ENCODE assay signal across 29 cellular contexts in genomic region chr1:184404727-184405027, GRCh38.
"Had no signal": no experiment of that assay in that cellular context is flagged by ENCODE, and none has a peak within 500 bp of the region (broad histone marks: within the 10 kb centered on the region; RNA-seq: fewer than 3 reads in every experiment).

No MANE protein-coding gene starts in this region.

- H3K27ac ChIP-seq: ovary, sigmoid colon, thyroid gland had no signal

- ATAC-seq: activated T-cell treated with anti-CD3 and anti-CD28 coated beads, Interleukin-2, amount 50 U/mL, for 4 hours; activated T-helper 17 cell treated with anti-CD3 and anti-CD28 coated beads, Interleukin-2, amount 50 U/mL, for 72 hours; mucosa of descending colon; stimulated activated memory B cell treated with anti-CD40 and anti-IgM and Interleukin-4, amounts not matched to agents 10 μg/mL and 1 μg/mL and 100 μg/mL, for 72 hours; stimulated activated naive CD8-positive, alpha-beta T cell treated with anti-CD3 and anti-CD28 coated beads, Interleukin-15, amount 100 ng/mL, for 72 hours; T-helper 17 cell had no signal

- DNase-seq: activated CD4-positive, alpha-beta memory T cell treated with anti-CD3 and anti-CD28 coated beads, Interleukin-2, amount 10 ng/mL, durations not matched to agents 7 days and 5 days; activated CD4-positive, alpha-beta T cell treated with anti-CD3 and anti-CD28 coated beads for 1 hour; activated CD4-positive, alpha-beta T cell treated with anti-CD3 and anti-CD28 coated beads, Interleukin-2, amount 10 ng/mL, durations not matched to agents 7 days and 5 days; activated CD8-positive, alpha-beta memory T cell treated with anti-CD3 and anti-CD28 coated beads, Interleukin-2, amount 50 U/mL, for 48 hours; activated gamma-delta T cell treated with Interleukin-2 at 50 U/mL for 16 hours; activated naive CD4-positive, alpha-beta T cell treated with anti-CD3 and anti-CD28 coated beads, Interleukin-2, amount 50 U/mL, for 16 hours; activated T-cell treated with anti-CD3 and anti-CD28 coated beads, Interleukin-2, amount 50 U/mL, for 4 hours; amygdala; caudate nucleus; cortex of kidney; endodermal cell; glutamatergic neuron; left cardiac atrium; mucosa of descending colon; nephron progenitor cell; ovary; retina; sigmoid colon; small intestine; stimulated activated CD4-positive, alpha-beta T cell treated with anti-CD3 and anti-CD28 coated beads, Interleukin-4, amount 100 ng/mL, for 24 hours; stimulated activated naive CD8-positive, alpha-beta T cell treated with anti-CD3 and anti-CD28 coated beads, Interleukin-15, amount 100 ng/mL, for 72 hours; T-helper 17 cell; T1000; thyroid gland; upper lobe of left lung had no signal

- H3K9me3 ChIP-seq: esophagus muscularis mucosa, mucosa of descending colon, ovary, sigmoid colon, thyroid gland, upper lobe of left lung had no signal

- H3K27me3 ChIP-seq: esophagus muscularis mucosa, ovary, sigmoid colon, thyroid gland, upper lobe of left lung had no signal

- H3K36me3 ChIP-seq: esophagus muscularis mucosa, ovary, sigmoid colon, thyroid gland, upper lobe of left lung had no signal

- H3K4me3 ChIP-seq: esophagus muscularis mucosa, lung, mucosa of descending colon, ovary, sigmoid colon, thyroid gland, upper lobe of left lung had no signal
